In the genomic region with DNA sequence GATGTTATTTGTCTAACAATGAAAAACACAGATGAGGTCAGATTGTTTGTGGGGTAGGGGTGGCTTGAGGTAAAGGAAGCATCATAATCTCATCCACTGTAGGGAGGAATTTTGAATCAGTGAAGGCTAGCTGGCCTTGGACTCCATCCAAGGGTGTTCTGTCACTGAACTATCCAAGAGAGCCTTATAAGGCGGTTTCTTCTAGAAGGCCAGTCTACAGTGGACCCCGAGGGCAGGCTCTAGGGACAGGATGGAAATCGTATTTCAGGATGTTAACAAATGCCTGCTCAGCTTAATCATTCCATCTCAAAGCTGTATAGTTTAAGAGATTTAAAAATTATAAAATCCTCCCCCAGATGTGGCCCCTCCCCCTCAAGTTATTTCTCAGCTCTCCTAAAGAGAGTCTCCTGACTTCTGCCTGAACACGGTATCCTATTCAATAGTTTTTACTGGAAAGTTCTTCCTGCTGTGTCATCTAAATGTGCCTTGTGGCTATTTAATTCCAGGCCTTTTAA, we compare ENCODE assay signal across 12 cellular contexts. TPM values are rescaled to one million over a fixed set of nuclear protein-coding genes. Genes with fewer than 3 reads are reported as not detected.
DNase-seq lines count a peak whose midpoint lies in the region; ATAC-seq and TF ChIP-seq lines count a peak whose summit lies in the region.
"Had no signal": no experiment of that assay in that cellular context is flagged by ENCODE, and none has a peak within 500 bp of the region (broad histone marks: within the 10 kb centered on the region; RNA-seq: fewer than 3 reads in every experiment).

No MANE protein-coding gene starts in this region.

- peak overlapping the region; percentile 65 for H3K9ac ChIP-seq in adipocyte (ENCODE audit: low read length)
- H3K9ac ChIP-seq: BLaER1 had no signal

- H3K27me3 ChIP-seq in adipocyte (replicated peaks; ENCODE audit: control insufficient read depth, insufficient read depth, low read length): no peaks in the 10 kb centered on the region
- H3K27me3 ChIP-seq: BLaER1 had no signal

- H3K27ac Mint-ChIP-seq in osteocyte (ENCODE audit: unreplicated experiment): peak overlapping the region; percentile 95
- no peak overlapping the region for H3K27ac Mint-ChIP-seq in stimulated activated naive B cell treated with anti-CD40 and anti-IgM and Interleukin-4, amounts not matched to agents 10 μg/mL and 1 μg/mL and 100 μg/mL, for 72 hours
- H3K27ac Mint-ChIP-seq in activated T-helper 1 cell treated with anti-CD3 and anti-CD28 coated beads, Interleukin-12 subunit alpha, Interleukin-12 subunit beta, Interleukin-2, Interleukin-4 antibody, amounts not matched to agents 30 ng/mL and 10 ng/mL and 1 ng/mL, durations not matched to agents 14 hours and 24 hours and 36 hours: no peak overlapping the region
- H3K27ac Mint-ChIP-seq: memory B cell; stimulated activated naive CD8-positive, alpha-beta T cell treated with anti-CD3 and anti-CD28 coated beads, Interleukin-15, amount 100 ng/mL, for 72 hours had no signal

- no peaks in the 10 kb centered on the region for H3K36me3 ChIP-seq in adipocyte (ENCODE audit: control insufficient read depth, insufficient read depth, low read length, severe bottlenecking)

- DNase-seq in ACHN (peak; percentile 25), adipocyte (ENCODE audit: low read depth) (peak; percentile 89), glomerular endothelial cell (ENCODE audit: extremely low read depth, low read depth, low spot score) (peak; percentile 98), osteocyte (ENCODE audit: extremely low spot score, unreplicated experiment) (no peak), NCI-H2171 (lab: John Stamatoyannopoulos, UW) (no peak), cerebellum (ENCODE audit: low spot score) (no peak)
- DNase-seq in stimulated activated naive B cell treated with anti-CD40 and anti-IgM and Interleukin-4, amounts not matched to agents 10 μg/mL and 1 μg/mL and 100 μg/mL, for 72 hours: no peak
- no peak for DNase-seq in activated T-helper 1 cell treated with anti-CD3 and anti-CD28 coated beads, Interleukin-12 subunit alpha, Interleukin-12 subunit beta, Interleukin-2, Interleukin-4 antibody, amounts not matched to agents 30 ng/mL and 10 ng/mL and 1 ng/mL, durations not matched to agents 14 hours and 24 hours and 36 hours (ENCODE audit: low spot score)
- DNase-seq: NK-92 treated with Interleukin-12 subunit alpha and Interleukin-12 subunit beta, amount 100 ng/mL, for 24 hours; stimulated activated naive CD8-positive, alpha-beta T cell treated with anti-CD3 and anti-CD28 coated beads, Interleukin-15, amount 100 ng/mL, for 72 hours had no signal

- no peaks in the 10 kb centered on the region for H3K9me3 Mint-ChIP-seq in osteocyte (ENCODE audit: unreplicated experiment)
- H3K9me3 Mint-ChIP-seq in stimulated activated naive B cell treated with anti-CD40 and anti-IgM and Interleukin-4, amounts not matched to agents 10 μg/mL and 1 μg/mL and 100 μg/mL, for 72 hours: no peaks in the 10 kb centered on the region
- no peaks in the 10 kb centered on the region for H3K9me3 Mint-ChIP-seq in activated T-helper 1 cell treated with anti-CD3 and anti-CD28 coated beads, Interleukin-12 subunit alpha, Interleukin-12 subunit beta, Interleukin-2, Interleukin-4 antibody, amounts not matched to agents 30 ng/mL and 10 ng/mL and 1 ng/mL, durations not matched to agents 14 hours and 24 hours and 36 hours
- H3K9me3 Mint-ChIP-seq: memory B cell; stimulated activated naive CD8-positive, alpha-beta T cell treated with anti-CD3 and anti-CD28 coated beads, Interleukin-15, amount 100 ng/mL, for 72 hours had no signal

- peaks cover 60% of the 10 kb centered on the region for H3K36me3 Mint-ChIP-seq in osteocyte (ENCODE audit: unreplicated experiment)
- H3K36me3 Mint-ChIP-seq in stimulated activated naive B cell treated with anti-CD40 and anti-IgM and Interleukin-4, amounts not matched to agents 10 μg/mL and 1 μg/mL and 100 μg/mL, for 72 hours: no peaks in the 10 kb centered on the region
- no peaks in the 10 kb centered on the region for H3K36me3 Mint-ChIP-seq in activated T-helper 1 cell treated with anti-CD3 and anti-CD28 coated beads, Interleukin-12 subunit alpha, Interleukin-12 subunit beta, Interleukin-2, Interleukin-4 antibody, amounts not matched to agents 30 ng/mL and 10 ng/mL and 1 ng/mL, durations not matched to agents 14 hours and 24 hours and 36 hours (ENCODE audit: low read depth)
- H3K36me3 Mint-ChIP-seq: memory B cell had no signal

- in situ Hi-C loops in ACHN (cut with HindIII; ENCODE audit: low pct_ligation_motif_present, low pct_unique_long_range_greater_than_20kb, low sequenced_read_pairs): no loop called here

- no peak for ATAC-seq in stimulated activated naive B cell treated with anti-CD40 and anti-IgM and Interleukin-4, amounts not matched to agents 10 μg/mL and 1 μg/mL and 100 μg/mL, for 72 hours (replicated peaks)
- ATAC-seq: stimulated activated naive CD8-positive, alpha-beta T cell treated with anti-CD3 and anti-CD28 coated beads, Interleukin-15, amount 100 ng/mL, for 72 hours had no signal

- peaks cover 60% of the 10 kb centered on the region for H3K4me1 ChIP-seq in adipocyte (ENCODE audit: control insufficient read depth, insufficient read depth, low read length)

- no peak overlapping the region for H3K4me3 ChIP-seq in adipocyte (ENCODE audit: low read length)
- H3K4me3 ChIP-seq: BLaER1 had no signal

- intact Hi-C loops in activated T-helper 1 cell treated with anti-CD3 and anti-CD28 coated beads, Interleukin-12 subunit alpha, Interleukin-12 subunit beta, Interleukin-2, Interleukin-4 antibody, amounts not matched to agents 30 ng/mL and 10 ng/mL and 1 ng/mL, durations not matched to agents 14 hours and 24 hours and 36 hours (cut with micrococcal nuclease): no loop called here

- H3K9me3 ChIP-seq in adipocyte (ENCODE audit: control insufficient read depth, low read length): peaks cover 2% of the 10 kb centered on the region

- no peak for TF ChIP-seq CTCF in osteocyte (IDR thresholded peaks at IDR 0.05)

- H3K27me3 Mint-ChIP-seq in osteocyte (ENCODE audit: unreplicated experiment): no peaks in the 10 kb centered on the region
- H3K27me3 Mint-ChIP-seq in stimulated activated naive B cell treated with anti-CD40 and anti-IgM and Interleukin-4, amounts not matched to agents 10 μg/mL and 1 μg/mL and 100 μg/mL, for 72 hours: peaks cover 0 to 5% of the 10 kb centered on the region in 2 donors
- H3K27me3 Mint-ChIP-seq in activated T-helper 1 cell treated with anti-CD3 and anti-CD28 coated beads, Interleukin-12 subunit alpha, Interleukin-12 subunit beta, Interleukin-2, Interleukin-4 antibody, amounts not matched to agents 30 ng/mL and 10 ng/mL and 1 ng/mL, durations not matched to agents 14 hours and 24 hours and 36 hours (ENCODE audit: insufficient read depth): peaks cover 29% of the 10 kb centered on the region

- peaks cover 98% of the 10 kb centered on the region for H3K4me1 Mint-ChIP-seq in osteocyte (ENCODE audit: unreplicated experiment)
- no peaks in the 10 kb centered on the region for H3K4me1 Mint-ChIP-seq in stimulated activated naive B cell treated with anti-CD40 and anti-IgM and Interleukin-4, amounts not matched to agents 10 μg/mL and 1 μg/mL and 100 μg/mL, for 72 hours
- H3K4me1 Mint-ChIP-seq in activated T-helper 1 cell treated with anti-CD3 and anti-CD28 coated beads, Interleukin-12 subunit alpha, Interleukin-12 subunit beta, Interleukin-2, Interleukin-4 antibody, amounts not matched to agents 30 ng/mL and 10 ng/mL and 1 ng/mL, durations not matched to agents 14 hours and 24 hours and 36 hours (ENCODE audit: low read depth): no peaks in the 10 kb centered on the region
- H3K4me1 Mint-ChIP-seq: memory B cell; stimulated activated naive CD8-positive, alpha-beta T cell treated with anti-CD3 and anti-CD28 coated beads, Interleukin-15, amount 100 ng/mL, for 72 hours had no signal

- peak overlapping the region; percentile 62 for H3K4me3 Mint-ChIP-seq in osteocyte (ENCODE audit: unreplicated experiment)
- no peak overlapping the region for H3K4me3 Mint-ChIP-seq in stimulated activated naive B cell treated with anti-CD40 and anti-IgM and Interleukin-4, amounts not matched to agents 10 μg/mL and 1 μg/mL and 100 μg/mL, for 72 hours
- H3K4me3 Mint-ChIP-seq in activated T-helper 1 cell treated with anti-CD3 and anti-CD28 coated beads, Interleukin-12 subunit alpha, Interleukin-12 subunit beta, Interleukin-2, Interleukin-4 antibody, amounts not matched to agents 30 ng/mL and 10 ng/mL and 1 ng/mL, durations not matched to agents 14 hours and 24 hours and 36 hours: no peak overlapping the region
- H3K4me3 Mint-ChIP-seq: memory B cell; stimulated activated naive CD8-positive, alpha-beta T cell treated with anti-CD3 and anti-CD28 coated beads, Interleukin-15, amount 100 ng/mL, for 72 hours had no signal

RNA-seq across cellular contexts. Expression of gene IGFBP7, which starts 8.1 kb away (rescaled TPM):
- 2,081 and 2,270 TPM in 2 replicates for total RNA-seq in glomerular endothelial cell
- 3,484 and 3,576 TPM in 2 replicates for total RNA-seq in osteocyte
- not detected in 2 replicates for total RNA-seq in activated T-helper 1 cell treated with anti-CD3 and anti-CD28 coated beads, Interleukin-12 subunit alpha, Interleukin-12 subunit beta, Interleukin-2, Interleukin-4 antibody, amounts not matched to agents 30 ng/mL and 10 ng/mL and 1 ng/mL, durations not matched to agents 14 hours and 24 hours and 36 hours
- total RNA-seq in cerebellum: 26.9 TPM

Comparison
In these comparisons a context has a peak if more than half of its experiments do, and no peak if none do; other contexts are left out.
1. DNase-seq: peak in ACHN (single experiment), adipocyte (single experiment) and glomerular endothelial cell (single experiment); none in osteocyte (single experiment), NCI-H2171 (single experiment), stimulated activated naive B cell treated with anti-CD40 and anti-IgM and Interleukin-4, amounts not matched to agents 10 μg/mL and 1 μg/mL and 100 μg/mL, for 72 hours (single experiment), activated T-helper 1 cell treated with anti-CD3 and anti-CD28 coated beads, Interleukin-12 subunit alpha, Interleukin-12 subunit beta, Interleukin-2, Interleukin-4 antibody, amounts not matched to agents 30 ng/mL and 10 ng/mL and 1 ng/mL, durations not matched to agents 14 hours and 24 hours and 36 hours (single experiment) and cerebellum (single experiment).
2. RNA of gene IGFBP7, which starts 8.1 kb away (total RNA-seq): 3,484 to 3,576 TPM in osteocyte and 2,081 to 2,270 TPM in glomerular endothelial cell; 26.9 TPM in cerebellum (single experiment) and not detected in activated T-helper 1 cell treated with anti-CD3 and anti-CD28 coated beads, Interleukin-12 subunit alpha, Interleukin-12 subunit beta, Interleukin-2, Interleukin-4 antibody, amounts not matched to agents 30 ng/mL and 10 ng/mL and 1 ng/mL, durations not matched to agents 14 hours and 24 hours and 36 hours; every median in the first group is over 10 times any median in the second.